8 cellular contexts compared by ENCODE assay signal in the genomic region with DNA sequence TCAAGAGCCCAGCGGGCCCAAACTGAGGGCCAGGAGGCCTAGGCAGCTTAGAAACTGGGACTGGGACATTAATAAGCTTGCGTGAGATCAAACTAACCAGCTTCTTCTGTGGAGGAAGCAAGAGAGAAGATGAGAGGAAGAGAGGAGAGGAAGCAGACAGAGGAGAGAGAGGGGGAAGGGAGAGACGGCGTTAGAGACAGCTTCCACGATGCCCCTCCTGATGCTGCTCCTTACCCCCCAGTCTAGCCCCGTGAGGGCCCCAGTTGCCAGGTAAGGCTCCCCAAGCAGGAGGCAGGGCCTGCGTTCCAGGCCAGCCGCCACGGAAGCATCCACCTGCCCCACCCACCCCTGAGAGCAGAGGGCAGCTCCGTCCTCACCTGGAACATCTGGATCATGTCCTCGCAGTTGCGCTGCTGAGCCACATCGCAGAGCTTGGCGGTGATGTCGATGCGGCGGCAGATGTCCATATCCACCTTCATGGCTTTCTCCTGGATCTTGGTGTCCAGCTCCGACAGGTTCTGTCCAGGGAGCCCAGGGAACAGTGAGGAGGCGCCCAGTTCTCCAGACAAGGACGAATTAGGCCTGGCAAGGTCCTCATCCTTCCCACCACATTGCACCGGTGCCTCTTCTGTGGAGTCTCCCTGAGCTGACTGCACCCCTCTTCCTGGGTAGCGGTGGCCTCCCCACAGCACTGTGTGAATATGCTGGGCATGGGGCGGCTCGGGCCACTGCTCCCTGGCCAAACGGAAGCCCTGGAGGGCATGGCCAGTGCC. TPM values are rescaled to one million over a fixed set of nuclear protein-coding genes. Genes with fewer than 3 reads are reported as not detected.
DNase-seq lines count a peak whose midpoint lies in the region; ATAC-seq and TF ChIP-seq lines count a peak whose summit lies in the region.
"Had no signal": no experiment of that assay in that cellular context is flagged by ENCODE, and none has a peak within 500 bp of the region (broad histone marks: within the 10 kb centered on the region; RNA-seq: fewer than 3 reads in every experiment).

No MANE protein-coding gene starts in this region.

- peaks cover 32% of the 10 kb centered on the region for H3K4me1 ChIP-seq in A673 (ENCODE audit: insufficient read depth, low read length, poor library complexity, severe bottlenecking)
- peaks cover 18 to 63% of the 10 kb centered on the region in 2 donors for H3K4me1 ChIP-seq in muscle layer of duodenum (ENCODE audit: control insufficient read depth in 1 of 2, insufficient read depth in 2 of 2, low read length in 2 of 2)

- DNase-seq in A673 (ENCODE audit: low spot score) = no peak
- no peak for DNase-seq in NCI-H524 treated with DMSO at 0.1 percent for 48 hours (lab: John Stamatoyannopoulos, UW)
- DNase-seq: stimulated activated CD8-positive, alpha-beta memory T cell treated with anti-CD3 and anti-CD28 coated beads, Interleukin-4, amount 100 ng/mL, for 48 hours had no signal

- CTCF ChIA-PET in A673 (lab: Charles Lee) = interaction anchor here (1.2 kb wide), 1 partner anchor 9 kb away, joined by 4 read pairs; no protein-coding TSS in a partner anchor

- H3K4me3 Mint-ChIP-seq in activated T-helper 17 cell treated with anti-CD3 and anti-CD28 coated beads, Interleukin-2, amount 50 U/mL, for 72 hours = no peak overlapping the region

- H3K4me3 ChIP-seq in A673 (ENCODE audit: low read depth, low read length, poor library complexity, severe bottlenecking) (no peak overlapping the region), muscle layer of duodenum (ENCODE audit: low read depth in 1 of 2, low read length in 2 of 2) (no peak overlapping the region)
- H3K4me3 ChIP-seq: prostate gland had no signal

- no peaks in the 10 kb centered on the region for H3K9me3 Mint-ChIP-seq in activated T-helper 17 cell treated with anti-CD3 and anti-CD28 coated beads, Interleukin-2, amount 50 U/mL, for 72 hours

- peaks cover 15% of the 10 kb centered on the region for H3K36me3 ChIP-seq in A673 (ENCODE audit: insufficient read depth, low read length, poor library complexity, severe bottlenecking)
- H3K36me3 ChIP-seq in muscle layer of duodenum (ENCODE audit: control insufficient read depth in 1 of 2, insufficient read depth in 2 of 2, low read length in 2 of 2) = peaks cover 26 to 35% of the 10 kb centered on the region in 2 donors
- H3K36me3 ChIP-seq: prostate gland had no signal

- H3K36me3 Mint-ChIP-seq in activated T-helper 17 cell treated with anti-CD3 and anti-CD28 coated beads, Interleukin-2, amount 50 U/mL, for 72 hours (ENCODE audit: low read depth) = peaks cover 59% of the 10 kb centered on the region

- peak overlapping the region; percentile 16 for H3K27ac ChIP-seq in A673 (ENCODE audit: low read depth, low read length, poor library complexity, severe bottlenecking)
- peak overlapping the region; percentile 96 for H3K27ac ChIP-seq in muscle layer of duodenum (ENCODE audit: low read length)

- peak overlapping the region; percentile 28 for H3K27ac Mint-ChIP-seq in activated T-helper 17 cell treated with anti-CD3 and anti-CD28 coated beads, Interleukin-2, amount 50 U/mL, for 72 hours

- no peaks in the 10 kb centered on the region for H3K27me3 Mint-ChIP-seq in activated T-helper 17 cell treated with anti-CD3 and anti-CD28 coated beads, Interleukin-2, amount 50 U/mL, for 72 hours

- ATAC-seq in activated T-helper 17 cell treated with anti-CD3 and anti-CD28 coated beads, Interleukin-2, amount 50 U/mL, for 72 hours (replicated peaks) = no peak
- ATAC-seq in HG02852 (IDR thresholded peaks at IDR 0.05; ENCODE audit: unreplicated experiment) (no peak), HG03039 (IDR thresholded peaks at IDR 0.05; ENCODE audit: unreplicated experiment) (no peak)

- H3K4me1 Mint-ChIP-seq in activated T-helper 17 cell treated with anti-CD3 and anti-CD28 coated beads, Interleukin-2, amount 50 U/mL, for 72 hours = peaks cover 19% of the 10 kb centered on the region

- BruUV-seq in A673 (replicated peaks; lab: Mats Ljungman, UMichigan) = no TSS peak

- no peaks in the 10 kb centered on the region for H3K9me3 ChIP-seq in A673 (ENCODE audit: low read depth, low read length, poor library complexity, severe bottlenecking)
- no peaks in the 10 kb centered on the region for H3K9me3 ChIP-seq in muscle layer of duodenum (ENCODE audit: control insufficient read depth in 1 of 2, low read length in 2 of 2)
- H3K9me3 ChIP-seq: prostate gland had no signal

- intact Hi-C loops in A673 (cut with micrococcal nuclease; ENCODE audit: unreplicated experiment) = loop anchor here (5.0 kb wide), 1 partner anchor 148 kb away; no protein-coding TSS in a partner anchor

- no peak for TF ChIP-seq CTCF in A673 (conservative IDR thresholded peaks at IDR 0.05; ENCODE audit: low read depth, low read length)

- POLR2A ChIA-PET in A673 (lab: Charles Lee; ENCODE audit: low non-redundant PET) = no interaction called here

- H3K27me3 ChIP-seq in A673 (replicated peaks; ENCODE audit: insufficient read depth, low read depth, low read length, poor library complexity) = no peaks in the 10 kb centered on the region
- no peaks in the 10 kb centered on the region for H3K27me3 ChIP-seq in muscle layer of duodenum (ENCODE audit: low read depth, low read length)

RNA-seq across cellular contexts. Expression of gene IFFO1, which starts 6.3 kb away (rescaled TPM):
- total RNA-seq in A673 (2021) = 16.0 and 16.9 TPM in 2 replicates
- total RNA-seq in activated T-helper 17 cell treated with anti-CD3 and anti-CD28 coated beads, Interleukin-2, amount 50 U/mL, for 72 hours = 10 to 100 TPM in 1 of 2 donors, 1 to 10 TPM in 1; 8.0 to 13.0 TPM

RNA-seq across cellular contexts. Expression of gene GAPDH, which starts 15.2 kb away (rescaled TPM):
- 5,579 and 5,657 TPM in 2 replicates for total RNA-seq in A673 (2021)
- 1,000 to 10,000 TPM; 7,000 to 9,788 TPM for total RNA-seq in activated T-helper 17 cell treated with anti-CD3 and anti-CD28 coated beads, Interleukin-2, amount 50 U/mL, for 72 hours

RNA-seq across cellular contexts. Expression of gene NOP2, which starts 18.5 kb away (rescaled TPM):
- total RNA-seq in A673 (2021) = 131 and 177 TPM in 2 replicates
- total RNA-seq in activated T-helper 17 cell treated with anti-CD3 and anti-CD28 coated beads, Interleukin-2, amount 50 U/mL, for 72 hours = 100 to 1,000 TPM in 1 of 2 donors, 10 to 100 TPM in 1; 61.6 to 133 TPM

RNA-seq across cellular contexts. Expression of gene NCAPD2, which starts 55.7 kb away (rescaled TPM):
- 125 and 128 TPM in 2 replicates for total RNA-seq in A673 (2021)
- 100 to 1,000 TPM; 167 to 176 TPM for total RNA-seq in activated T-helper 17 cell treated with anti-CD3 and anti-CD28 coated beads, Interleukin-2, amount 50 U/mL, for 72 hours

RNA-seq across cellular contexts. Expression of gene MRPL51, which starts 56.5 kb away (rescaled TPM):
- total RNA-seq in A673 (2021) = 378 and 401 TPM in 2 replicates
- 100 to 1,000 TPM; 262 to 317 TPM for total RNA-seq in activated T-helper 17 cell treated with anti-CD3 and anti-CD28 coated beads, Interleukin-2, amount 50 U/mL, for 72 hours
